In genomic region chr22:41468381-41469217, GRCh38 we compare ENCODE assay signal across 8 cellular contexts. TPM values are rescaled to one million over a fixed set of nuclear protein-coding genes. Genes with fewer than 3 reads are reported as not detected.
DNase-seq lines count a peak whose midpoint lies in the region; ATAC-seq and TF ChIP-seq lines count a peak whose summit lies in the region.

Gene ACO2, plus strand, starts transcription at chr22:41469117. Its CDS starts 30 bp downstream, at chr22:41469147.
A gene with protein sequence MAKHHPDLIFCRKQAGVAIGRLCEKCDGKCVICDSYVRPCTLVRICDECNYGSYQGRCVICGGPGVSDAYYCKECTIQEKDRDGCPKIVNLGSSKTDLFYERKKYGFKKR (minus strand): TSS chr22:41468692. CDS start chr22:41468653, 39 bp downstream.

- peaks cover 15% of the 10 kb centered on the region for H3K4me1 Mint-ChIP-seq in GM23338
- H3K4me1 Mint-ChIP-seq in naive B cell: peaks cover 37 to 47% (median 41%) of the 10 kb centered on the region in 3 donors
- peaks cover 58% of the 10 kb centered on the region for H3K4me1 Mint-ChIP-seq in stimulated activated memory B cell treated with anti-CD40 and anti-IgM and Interleukin-4, amounts not matched to agents 10 μg/mL and 1 μg/mL and 100 μg/mL, for 72 hours

- H3K4me2 ChIP-seq in DOHH2 (ENCODE audit: low read length) (peak within 1 kb of the TSS; percentile 84), GM23338 (peak within 1 kb of the TSS; percentile 93)

- H3K4me3 Mint-ChIP-seq in GM23338 (peak within 1 kb of the TSS; percentile 95), naive B cell (peak within 1 kb of the TSS; percentile 88 to 98 (median 94))
- H3K4me3 Mint-ChIP-seq in stimulated activated memory B cell treated with anti-CD40 and anti-IgM and Interleukin-4, amounts not matched to agents 10 μg/mL and 1 μg/mL and 100 μg/mL, for 72 hours: peak within 1 kb of the TSS; percentile 87

- ATAC-seq in GM23338 (peak; percentile 92), naive B cell (ENCODE audit: low read depth in 2 of 2) (peak; percentile 87 to 88)
- ATAC-seq in stimulated activated memory B cell treated with anti-CD40 and anti-IgM and Interleukin-4, amounts not matched to agents 10 μg/mL and 1 μg/mL and 100 μg/mL, for 72 hours: peak; percentile 98

- H3K27ac ChIP-seq in DOHH2 (ENCODE audit: low read depth, low read length): peak within 1 kb of the TSS; percentile 82
- peak within 1 kb of the TSS; percentile 88 for H3K27ac ChIP-seq in GM23338 (ENCODE audit: low read depth)

- H2AFZ ChIP-seq in GM23338: peak within 1 kb of the TSS; percentile 73; the same call in 1 of the 2 replicates

- H3K27me3 Mint-ChIP-seq in GM23338 (ENCODE audit: insufficient read depth, low read depth, poor library complexity) (peaks cover 8% of the 10 kb centered on the region), naive B cell (no peaks in the 10 kb centered on the region)
- no peaks in the 10 kb centered on the region for H3K27me3 Mint-ChIP-seq in stimulated activated memory B cell treated with anti-CD40 and anti-IgM and Interleukin-4, amounts not matched to agents 10 μg/mL and 1 μg/mL and 100 μg/mL, for 72 hours

- peaks cover 44% of the 10 kb centered on the region for H3K4me1 ChIP-seq in DOHH2 (ENCODE audit: control insufficient read depth, low read length)
- peaks cover 14% of the 10 kb centered on the region for H3K4me1 ChIP-seq in GM23338 (ENCODE audit: insufficient read depth)

- no peaks in the 10 kb centered on the region for H3K9me3 Mint-ChIP-seq in GM23338
- no peaks in the 10 kb centered on the region for H3K9me3 Mint-ChIP-seq in naive B cell
- H3K9me3 Mint-ChIP-seq in stimulated activated memory B cell treated with anti-CD40 and anti-IgM and Interleukin-4, amounts not matched to agents 10 μg/mL and 1 μg/mL and 100 μg/mL, for 72 hours: no peaks in the 10 kb centered on the region

- H3K27me3 ChIP-seq in DOHH2 (ENCODE audit: control insufficient read depth, low read length) (no peaks in the 10 kb centered on the region), GM23338 (ENCODE audit: insufficient read depth) (no peaks in the 10 kb centered on the region)

- no peaks in the 10 kb centered on the region for H4K20me1 ChIP-seq in DOHH2 (ENCODE audit: control insufficient read depth, insufficient read depth, low read depth, low read length)
- H4K20me1 ChIP-seq in GM23338 (replicated peaks; ENCODE audit: insufficient read depth): peaks cover 4% of the 10 kb centered on the region

- H3K79me2 ChIP-seq in DOHH2 (ENCODE audit: control insufficient read depth, low read length) (peaks cover 97% of the 10 kb centered on the region), GM23338 (replicated peaks; ENCODE audit: insufficient read depth) (peaks cover 83% of the 10 kb centered on the region)

- peaks cover 50% of the 10 kb centered on the region for H3K36me3 Mint-ChIP-seq in GM23338 (ENCODE audit: low read depth)
- peaks cover 5 to 13% of the 10 kb centered on the region in 2 donors for H3K36me3 Mint-ChIP-seq in naive B cell
- peaks cover 47% of the 10 kb centered on the region for H3K36me3 Mint-ChIP-seq in stimulated activated memory B cell treated with anti-CD40 and anti-IgM and Interleukin-4, amounts not matched to agents 10 μg/mL and 1 μg/mL and 100 μg/mL, for 72 hours

- H3K4me3 ChIP-seq in DOHH2 (ENCODE audit: low read length) (peak within 1 kb of the TSS; percentile 91), GM23338 (peak within 1 kb of the TSS; percentile 72)

- DNase-seq in GM23338 (ENCODE audit: low spot score) (peak; percentile 99), LHCN-M2 (ENCODE audit: low read depth) (peak; percentile 97), RPMI8226 (peak; percentile 98), fibroblast of gingiva (ENCODE audit: low read depth) (peak; percentile 99), naive B cell (peak; percentile 98)
- DNase-seq in activated T-helper 1 cell treated with anti-CD3 and anti-CD28 coated beads, Interleukin-2, amount 50 U/mL, for 16 hours (ENCODE audit: low read depth in 1 of 2, low spot score in 1 of 2): peak; percentile 96 to 97

- H3K36me3 ChIP-seq in DOHH2 (ENCODE audit: control insufficient read depth, low read length) (peaks cover 65% of the 10 kb centered on the region), GM23338 (ENCODE audit: insufficient read depth) (peaks cover 40% of the 10 kb centered on the region)

- H3K27ac Mint-ChIP-seq in GM23338 (peak within 1 kb of the TSS; percentile 100), naive B cell (peak within 1 kb of the TSS; percentile 98 to 100 (median 100))
- H3K27ac Mint-ChIP-seq in stimulated activated memory B cell treated with anti-CD40 and anti-IgM and Interleukin-4, amounts not matched to agents 10 μg/mL and 1 μg/mL and 100 μg/mL, for 72 hours: peak within 1 kb of the TSS; percentile 100

- TF ChIP-seq CTCF in DOHH2 (IDR thresholded peaks at IDR 0.05; ENCODE audit: low read depth, low read length, poor library complexity, severe bottlenecking) (no peak), GM23338 (conservative IDR thresholded peaks at IDR 0.05; ENCODE audit: low read depth in 2 of 2) (no peak)

- H3K9me3 ChIP-seq in DOHH2 (ENCODE audit: control insufficient read depth, insufficient read depth, low read length): no peaks in the 10 kb centered on the region

- H3F3A ChIP-seq in DOHH2 (ENCODE audit: control insufficient read depth, insufficient read depth): no peaks in the 10 kb centered on the region
- peaks cover 22% of the 10 kb centered on the region for H3F3A ChIP-seq in GM23338 (replicated peaks; ENCODE audit: low read depth)

- H3K9me2 ChIP-seq in DOHH2 (replicated peaks; ENCODE audit: control insufficient read depth, low read length) (no peaks in the 10 kb centered on the region), GM23338 (ENCODE audit: insufficient read depth) (no peaks in the 10 kb centered on the region)

TF ChIP-seq in GM23338, 12 proteins besides CTCF, POLR2A, EP300 and RAD21 (continues in another document):
- TF ChIP-seq ETS1 (IDR thresholded peaks at IDR 0.05): peak; percentile 77
- no peak for TF ChIP-seq ZNF331 (CRISPR knock-in tag; IDR thresholded peaks at IDR 0.05; ENCODE audit: low read depth)
- no peak for TF ChIP-seq REST (IDR thresholded peaks at IDR 0.05; ENCODE audit: unreplicated experiment)

RNA-seq across cellular contexts. Expression of gene ACO2, which starts in this region (rescaled TPM):
- total RNA-seq in GM23338 (2014; rRNA removed; shearing (Covaris generic)): 77.8 and 79.7 TPM in 2 replicates
- polyA plus RNA-seq in GM23338 (2016; fragmentation: Nextera tagmentation; extraction: Ambion mirVana) (33.4 and 36.2 TPM in 2 replicates), naive B cell (ENCODE audit: low read depth in 6 of 6) (100 to 1,000 TPM in 3 of 6 donors, 10 to 100 TPM in 3; 88.9 to 124 (median 106) TPM)
- 61.2 and 64.4 TPM in 2 replicates for total RNA-seq in LHCN-M2 (2014; rRNA removed)
- 76.4 TPM for polyA plus RNA-seq in LHCN-M2 (2012)

RNA-seq across cellular contexts. Expression of the second gene that starts in this region (rescaled TPM):
- total RNA-seq in GM23338 (2014; rRNA removed; shearing (Covaris generic)): 108 and 115 TPM in 2 replicates
- polyA plus RNA-seq in GM23338 (2016; fragmentation: Nextera tagmentation; extraction: Ambion mirVana) (49.4 and 52.4 TPM in 2 replicates), naive B cell (ENCODE audit: low read depth in 6 of 6) (10 to 100 TPM; 20.5 to 34.2 (median 26.7) TPM)
- total RNA-seq in LHCN-M2 (2014; rRNA removed): 71.5 and 80.7 TPM in 2 replicates
- polyA plus RNA-seq in LHCN-M2 (2012): 51.6 TPM

Comparison
In these comparisons a context has a peak if more than half of its experiments do, and no peak if none do; other contexts are left out.
1. Peak in every context shown above with its lines: DNase-seq, ATAC-seq, H3K4me3 ChIP-seq and H3K27ac ChIP-seq.